Comparison of ENCODE assay signal across 8 cellular contexts in the genomic region with DNA sequence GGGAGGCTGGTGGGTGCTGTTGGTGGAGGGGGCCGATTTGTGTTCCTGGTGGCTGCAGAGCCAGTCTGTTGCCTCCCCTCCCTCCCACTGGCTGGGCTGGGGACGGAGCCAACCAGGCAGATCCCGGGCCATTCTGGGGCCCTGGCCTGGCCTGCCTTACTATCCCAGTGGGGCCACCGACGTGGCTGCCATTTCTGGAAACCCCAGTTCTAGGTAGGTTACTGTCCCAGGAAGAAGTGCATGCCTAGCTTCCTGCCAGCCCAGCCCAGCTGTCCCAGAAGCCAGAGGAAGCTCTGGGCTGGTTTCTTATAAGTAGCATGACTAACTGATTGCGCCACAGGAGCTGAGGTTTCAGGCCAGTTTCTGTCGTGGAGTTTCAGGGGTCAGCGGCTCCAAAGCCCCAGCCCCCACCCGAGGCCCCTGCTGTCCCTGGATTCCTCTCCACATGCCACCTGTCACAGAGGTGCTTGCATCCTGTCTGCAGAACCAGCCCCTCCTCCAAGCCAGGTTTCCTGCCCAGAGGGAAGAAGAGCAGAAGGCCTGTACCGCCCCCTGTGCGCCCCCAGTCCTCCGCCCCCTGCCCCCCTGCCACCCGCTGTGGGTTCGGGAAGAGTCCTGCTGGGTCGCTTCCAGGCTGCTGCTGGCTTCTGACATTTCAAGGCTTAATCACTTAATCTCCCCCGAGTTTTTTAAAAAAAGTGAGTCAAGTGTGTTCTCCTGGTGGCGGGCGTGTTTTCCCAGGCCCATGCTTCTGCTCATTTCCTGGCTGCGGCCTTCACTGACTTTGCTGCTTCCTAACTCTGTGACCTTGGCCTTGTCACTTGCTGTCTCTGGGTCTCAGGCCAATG. TPM values are rescaled to one million over a fixed set of nuclear protein-coding genes. Genes with fewer than 3 reads are reported as not detected.
DNase-seq lines count a peak whose midpoint lies in the region; ATAC-seq and TF ChIP-seq lines count a peak whose summit lies in the region.

No MANE protein-coding gene starts in this region.

- TF ChIP-seq CTCF in foreskin keratinocyte (conservative IDR thresholded peaks at IDR 0.05), result peak; percentile 25

- peak overlapping the region; percentile 99 for H3K27ac ChIP-seq in foreskin keratinocyte

- H3K4me1 ChIP-seq in foreskin keratinocyte, result peaks cover 34% of the 10 kb centered on the region

- ATAC-seq in foreskin keratinocyte (peak; percentile 88), HG03439 (IDR thresholded peaks at IDR 0.05; ENCODE audit: unreplicated experiment) (no peak)

- DNase-seq in NCI-H2196 (lab: John Stamatoyannopoulos, UW; ENCODE audit: unreplicated experiment) (peak; percentile 45), NCI-H2196 treated with DMSO at 0.1 percent for 48 hours (lab: John Stamatoyannopoulos, UW; ENCODE audit: unreplicated experiment) (no peak), NCI-H82 (lab: John Stamatoyannopoulos, UW) (peak; percentile 80), foreskin keratinocyte (peak; percentile 74 to 84), non-pigmented ciliary epithelial cell (ENCODE audit: low read depth) (peak; percentile 82), occipital lobe (lab: John Stamatoyannopoulos, UW) (no peak)
- peak; percentile 69 for DNase-seq in activated effector memory CD4-positive, alpha-beta T cell treated with anti-CD3 and anti-CD28 coated beads, Interleukin-2, amount 50 U/mL, for 16 hours

- H3K27me3 ChIP-seq in foreskin keratinocyte, result no peaks in the 10 kb centered on the region

RNA-seq across cellular contexts. Expression of a gene that starts 13.2 kb away (rescaled TPM):
- total RNA-seq in foreskin keratinocyte (78.4 and 83.6 TPM in 2 replicates), occipital lobe (1.1 TPM)
- polyA plus RNA-seq in foreskin keratinocyte, result 50.4 and 57.1 TPM in 2 replicates

RNA-seq across cellular contexts. Expression of a gene that starts 58.4 kb away (rescaled TPM):
- total RNA-seq in foreskin keratinocyte (65.4 and 68.7 TPM in 2 replicates), occipital lobe (26.4 TPM)
- polyA plus RNA-seq in foreskin keratinocyte, result 88.8 and 91.5 TPM in 2 replicates

Comparison
In these comparisons a context has a peak if more than half of its experiments do, and no peak if none do; other contexts are left out.
1. DNase-seq: peak in NCI-H2196 (single experiment), NCI-H82 (single experiment), activated effector memory CD4-positive, alpha-beta T cell treated with anti-CD3 and anti-CD28 coated beads, Interleukin-2, amount 50 U/mL, for 16 hours (single experiment), foreskin keratinocyte (2 of 2) and non-pigmented ciliary epithelial cell (single experiment); none in NCI-H2196 treated with DMSO at 0.1 percent for 48 hours (single experiment) and occipital lobe (single experiment).
2. RNA of a gene that starts 13.2 kb away (total RNA-seq): 78.4 to 83.6 TPM in foreskin keratinocyte; 1.1 TPM in occipital lobe (single experiment); every median in the first group is over 10 times any median in the second.